In genomic region chr2:168119519-168120141, GRCh38 we compare ENCODE assay signal across 8 cellular contexts.
DNase-seq lines count a peak whose midpoint lies in the region; ATAC-seq and TF ChIP-seq lines count a peak whose summit lies in the region.

No MANE protein-coding gene starts in this region.

- no peak overlapping the region for H3K4ac ChIP-seq in neuronal stem cell (ENCODE audit: low read length)

- no peak overlapping the region for H4K91ac ChIP-seq in neuronal stem cell (ENCODE audit: low read depth, low read length, poor library complexity)

- H3K36me3 ChIP-seq in neuronal stem cell (replicated peaks in 1 of 2; ENCODE audit: control insufficient read depth in 2 of 2, insufficient read depth in 2 of 2, low read length in 2 of 2): peaks cover 2 to 71% of the 10 kb centered on the region in 2 donors

- no peak overlapping the region for H2BK12ac ChIP-seq in neuronal stem cell (ENCODE audit: low read length)

- peaks cover 1 to 7% of the 10 kb centered on the region in 2 donors for H3K4me1 ChIP-seq in neuronal stem cell (ENCODE audit: control insufficient read depth in 2 of 2, insufficient read depth in 1 of 2, low read depth in 1 of 2, low read length in 2 of 2)

- no peak overlapping the region for H2BK120ac ChIP-seq in neuronal stem cell (ENCODE audit: low read depth, low read length)

- no peak overlapping the region for H2BK15ac ChIP-seq in neuronal stem cell (ENCODE audit: low read length)

- no peak overlapping the region for H3K18ac ChIP-seq in neuronal stem cell (ENCODE audit: low read length)

- H3K23ac ChIP-seq in neuronal stem cell (ENCODE audit: low read depth, low read length, poor library complexity): no peak overlapping the region

- H2BK5ac ChIP-seq in neuronal stem cell (ENCODE audit: low read length): no peak overlapping the region

- peaks cover 0 to 7% of the 10 kb centered on the region in 2 donors for H3K9me3 ChIP-seq in neuronal stem cell (replicated peaks in 1 of 2; ENCODE audit: control insufficient read depth in 2 of 2, insufficient read depth in 1 of 2, low read depth in 1 of 2, low read length in 2 of 2)

- H3K27ac ChIP-seq in neuronal stem cell (replicated peaks; ENCODE audit: low read length): no peak overlapping the region

- no peak overlapping the region for H3K4me3 ChIP-seq in Jurkat, Clone E6-1 (ENCODE audit: low read length)
- no peak overlapping the region for H3K4me3 ChIP-seq in fibroblast of mammary gland (ENCODE audit: control insufficient read depth, low read depth, low read length)
- H3K4me3 ChIP-seq in neuronal stem cell (ENCODE audit: low read length in 2 of 2): no peak overlapping the region

- peak; percentile 73 for TF ChIP-seq CTCF in fibroblast of mammary gland (conservative IDR thresholded peaks at IDR 0.05; ENCODE audit: control insufficient read depth, insufficient read depth, low read depth, low read length)

- H3K9ac ChIP-seq in neuronal stem cell (ENCODE audit: low read depth, low read length, poor library complexity): no peak overlapping the region

- no peaks in the 10 kb centered on the region for H3K27me3 ChIP-seq in neuronal stem cell (ENCODE audit: control insufficient read depth in 3 of 3, insufficient read depth in 3 of 3, low read depth in 1 of 3, low read length in 3 of 3)

- no peak overlapping the region for H2AK5ac ChIP-seq in neuronal stem cell (ENCODE audit: low read depth, low read length)

- DNase-seq in DMS53 treated with DMSO at 0.1 percent for 48 hours (lab: John Stamatoyannopoulos, UW; ENCODE audit: unreplicated experiment): peak; percentile 64
- DNase-seq in Jurkat, Clone E6-1 (ENCODE audit: low read depth, low spot score): peak; percentile 68
- peak; percentile 73 for DNase-seq in RPMI8226
- peak; percentile 76 for DNase-seq in fibroblast of mammary gland (ENCODE audit: low read depth)
- peak; percentile 69 for DNase-seq in neuronal stem cell (ENCODE audit: low spot score)
- no peak for DNase-seq in stimulated activated CD8-positive, alpha-beta memory T cell treated with anti-CD3 and anti-CD28 coated beads, Interleukin-4, amount 100 ng/mL, for 48 hours

- no peak overlapping the region for H2AFZ ChIP-seq in neuronal stem cell (ENCODE audit: low read length)

- H4K8ac ChIP-seq in neuronal stem cell (ENCODE audit: low read depth, low read length): no peak overlapping the region

- H3K79me1 ChIP-seq in neuronal stem cell (ENCODE audit: low read depth, low read length): no peaks in the 10 kb centered on the region

- ATAC-seq in GM19395 (IDR thresholded peaks at IDR 0.05; ENCODE audit: unreplicated experiment) (peak; percentile 67), HG03095 (IDR thresholded peaks at IDR 0.05; ENCODE audit: unreplicated experiment) (no peak)

- H3K14ac ChIP-seq in neuronal stem cell (ENCODE audit: low read length): no peak overlapping the region

- no CpG with 5 or more reads among the region's 4 CpGs for WGBS in neuronal stem cell (ENCODE audit: extremely low coverage in 2 of 2, insufficient read length in 2 of 2, insufficient replicate concordance in 1 of 2), 2 donors

- no peak overlapping the region for H3K4me2 ChIP-seq in neuronal stem cell (ENCODE audit: insufficient read depth, low read length, poor library complexity, severe bottlenecking)
